9 cellular contexts compared by ENCODE assay signal in the genomic region with DNA sequence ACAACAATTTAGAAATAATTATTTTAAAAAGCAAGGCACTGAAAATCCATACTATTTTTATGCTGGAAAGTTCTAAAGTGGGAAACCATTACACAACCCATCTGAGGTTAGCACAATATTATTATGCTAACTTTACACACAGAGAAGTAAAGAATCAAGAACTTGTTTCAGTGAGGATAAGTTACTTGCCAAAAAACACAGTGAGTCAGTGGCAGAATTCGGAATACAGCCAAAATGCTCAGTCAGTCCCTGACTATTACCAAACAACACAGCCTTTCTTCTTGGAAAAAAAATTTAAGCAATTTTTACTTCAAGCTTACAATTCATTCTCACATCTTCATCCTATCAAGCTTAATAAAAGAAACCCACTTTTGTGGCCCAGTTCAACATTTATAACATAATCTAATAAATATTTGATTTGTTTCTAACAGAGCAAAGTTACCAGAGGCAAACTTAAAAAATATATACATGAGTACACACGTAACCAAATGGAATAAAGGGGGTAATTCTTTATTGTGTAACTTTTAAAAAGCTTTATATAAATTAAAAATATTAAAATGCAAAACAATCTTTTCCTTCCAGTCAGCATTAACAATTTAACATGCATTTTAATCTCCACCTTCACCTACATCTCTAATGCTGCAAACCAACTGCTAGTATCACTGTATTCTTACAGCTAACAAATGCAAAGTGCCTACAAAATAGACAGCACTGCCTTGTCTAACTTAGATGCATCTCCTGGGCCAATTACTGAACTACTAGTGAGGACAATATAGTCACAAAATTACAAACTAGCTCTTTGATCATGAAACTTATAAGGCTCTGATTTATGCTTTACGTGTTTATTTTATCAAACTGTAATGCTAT. TPM values are rescaled to one million over a fixed set of nuclear protein-coding genes. Genes with fewer than 3 reads are reported as not detected.
DNase-seq lines count a peak whose midpoint lies in the region; ATAC-seq and TF ChIP-seq lines count a peak whose summit lies in the region.
"Had no signal": no experiment of that assay in that cellular context is flagged by ENCODE, and none has a peak within 500 bp of the region (broad histone marks: within the 10 kb centered on the region; RNA-seq: fewer than 3 reads in every experiment).

No MANE protein-coding gene starts in this region.

- no peaks in the 10 kb centered on the region for H3K9me3 Mint-ChIP-seq in activated T-cell treated with anti-CD3 and anti-CD28 coated beads, Interleukin-2, amount 50 U/mL, for 4 hours

- no peaks in the 10 kb centered on the region for H3K4me1 Mint-ChIP-seq in activated T-cell treated with anti-CD3 and anti-CD28 coated beads, Interleukin-2, amount 50 U/mL, for 4 hours (ENCODE audit: low read depth)
- H3K4me1 Mint-ChIP-seq: activated CD8-positive, alpha-beta memory T cell treated with anti-CD3 and anti-CD28 coated beads, Interleukin-2, amount 10 ng/mL, durations not matched to agents 7 days and 5 days had no signal

- DNase-seq in Caki2 (ENCODE audit: low read depth) (peak; percentile 55), RKO (ENCODE audit: low spot score) (peak; percentile 76), omental fat pad (ENCODE audit: low spot score) (no peak), DMS53 treated with DMSO at 0.1 percent for 48 hours (lab: John Stamatoyannopoulos, UW; ENCODE audit: unreplicated experiment) (no peak), NCI-H1417 (lab: John Stamatoyannopoulos, UW) (no peak)
- DNase-seq in activated T-cell treated with anti-CD3 and anti-CD28 coated beads, Interleukin-2, amount 50 U/mL, for 4 hours: no peak
- DNase-seq: activated CD8-positive, alpha-beta memory T cell treated with anti-CD3 and anti-CD28 coated beads, Interleukin-2, amount 10 ng/mL, durations not matched to agents 7 days and 5 days had no signal

- in situ Hi-C loops in Caki2 (cut with HindIII; ENCODE audit: low pct_unique_long_range_greater_than_20kb, low sequenced_read_pairs): no loop called here

- no peak for TF ChIP-seq CTCF in omental fat pad (IDR thresholded peaks at IDR 0.05)

- no peaks in the 10 kb centered on the region for H3K27me3 Mint-ChIP-seq in activated T-cell treated with anti-CD3 and anti-CD28 coated beads, Interleukin-2, amount 50 U/mL, for 4 hours (ENCODE audit: low read depth)
- H3K27me3 Mint-ChIP-seq: activated CD8-positive, alpha-beta memory T cell treated with anti-CD3 and anti-CD28 coated beads, Interleukin-2, amount 10 ng/mL, durations not matched to agents 7 days and 5 days had no signal

- peaks cover 2% of the 10 kb centered on the region for H3K36me3 Mint-ChIP-seq in activated T-cell treated with anti-CD3 and anti-CD28 coated beads, Interleukin-2, amount 50 U/mL, for 4 hours (ENCODE audit: insufficient read depth)
- H3K36me3 Mint-ChIP-seq: activated CD8-positive, alpha-beta memory T cell treated with anti-CD3 and anti-CD28 coated beads, Interleukin-2, amount 10 ng/mL, durations not matched to agents 7 days and 5 days had no signal

- ATAC-seq in esophagus mucosa (peak; percentile 78), omental fat pad (ENCODE audit: low FRiP score) (peak; percentile 89), GM19328 (IDR thresholded peaks at IDR 0.05; ENCODE audit: unreplicated experiment) (no peak)
- no peak for ATAC-seq in activated T-cell treated with anti-CD3 and anti-CD28 coated beads, Interleukin-2, amount 50 U/mL, for 4 hours
- ATAC-seq: activated CD8-positive, alpha-beta memory T cell treated with anti-CD3 and anti-CD28 coated beads, Interleukin-2, amount 10 ng/mL, durations not matched to agents 7 days and 5 days had no signal

- H3K4me3 Mint-ChIP-seq in activated T-cell treated with anti-CD3 and anti-CD28 coated beads, Interleukin-2, amount 50 U/mL, for 4 hours: no peak overlapping the region
- H3K4me3 Mint-ChIP-seq: activated CD8-positive, alpha-beta memory T cell treated with anti-CD3 and anti-CD28 coated beads, Interleukin-2, amount 10 ng/mL, durations not matched to agents 7 days and 5 days had no signal

RNA-seq across cellular contexts. Expression of a gene that starts 55.2 kb away (rescaled TPM):
- 8.8 and 18.5 TPM in 2 replicates for total RNA-seq in Caki2 (2014; rRNA removed; shearing (Covaris generic); ENCODE audit: low replicate concordance)
- 13.2 TPM for total RNA-seq in esophagus mucosa
- 100 to 1,000 TPM in 1 of 4 donors, 10 to 100 TPM in 3; 38.0 to 141 (median 64.3) TPM for total RNA-seq in omental fat pad
- 1 to 10 TPM; 6.0 to 7.3 (median 6.2) TPM for total RNA-seq in activated T-cell treated with anti-CD3 and anti-CD28 coated beads, Interleukin-2, amount 50 U/mL, for 4 hours

Comparison
In these comparisons a context has a peak if more than half of its experiments do, and no peak if none do; other contexts are left out.
1. DNase-seq: peak in Caki2 (single experiment) and RKO (single experiment); none in omental fat pad (single experiment), DMS53 treated with DMSO at 0.1 percent for 48 hours (single experiment), NCI-H1417 (0 of 3) and activated T-cell treated with anti-CD3 and anti-CD28 coated beads, Interleukin-2, amount 50 U/mL, for 4 hours (single experiment).
2. ATAC-seq: peak in esophagus mucosa (single experiment) and omental fat pad (single experiment); none in GM19328 (single experiment) and activated T-cell treated with anti-CD3 and anti-CD28 coated beads, Interleukin-2, amount 50 U/mL, for 4 hours (0 of 2).